Comparison of ENCODE assay signal across 1 cellular context in the genomic region with DNA sequence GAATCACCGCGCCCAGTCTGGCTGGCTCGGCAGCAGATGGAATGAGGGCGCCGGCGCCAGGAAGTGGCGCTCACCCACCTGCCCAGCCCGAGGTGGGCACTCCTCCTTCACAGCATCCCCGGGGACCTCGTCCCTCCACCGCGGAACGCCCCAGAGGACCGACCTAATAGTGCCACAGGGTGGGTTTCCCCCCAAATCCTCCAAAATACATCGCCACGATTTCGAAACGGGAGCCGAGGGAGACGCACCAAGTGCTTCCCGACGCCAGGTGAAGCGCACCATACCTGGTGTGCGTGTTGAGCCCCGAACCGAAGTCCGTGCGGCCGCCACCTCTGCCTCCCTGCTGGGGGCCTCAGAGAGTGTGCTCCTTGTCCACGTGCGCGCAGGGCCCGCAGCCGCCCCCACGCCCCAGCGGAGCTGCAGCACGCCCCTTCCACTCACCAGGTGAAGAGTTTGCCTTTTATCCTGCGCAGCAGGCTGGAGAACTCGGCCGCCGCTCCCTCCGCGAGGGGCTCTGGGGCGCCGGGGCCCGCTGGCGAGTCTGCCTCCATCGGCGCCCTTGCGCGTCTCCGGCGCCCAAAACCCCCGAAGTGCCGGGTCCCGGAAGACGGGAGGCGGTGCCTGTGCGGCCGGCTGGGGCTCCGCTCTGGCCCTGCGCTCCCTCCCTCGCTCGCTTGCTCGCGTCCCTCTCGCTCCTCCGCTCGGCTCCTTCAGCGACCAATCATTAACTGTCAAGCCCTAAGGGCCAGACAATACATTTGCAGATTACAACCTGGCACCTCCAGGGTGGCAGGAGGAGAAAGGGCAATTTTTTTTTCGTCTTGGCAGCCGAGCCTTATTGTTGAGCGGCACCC.
TF ChIP-seq lines count a peak whose summit lies in the region.

A gene with protein sequence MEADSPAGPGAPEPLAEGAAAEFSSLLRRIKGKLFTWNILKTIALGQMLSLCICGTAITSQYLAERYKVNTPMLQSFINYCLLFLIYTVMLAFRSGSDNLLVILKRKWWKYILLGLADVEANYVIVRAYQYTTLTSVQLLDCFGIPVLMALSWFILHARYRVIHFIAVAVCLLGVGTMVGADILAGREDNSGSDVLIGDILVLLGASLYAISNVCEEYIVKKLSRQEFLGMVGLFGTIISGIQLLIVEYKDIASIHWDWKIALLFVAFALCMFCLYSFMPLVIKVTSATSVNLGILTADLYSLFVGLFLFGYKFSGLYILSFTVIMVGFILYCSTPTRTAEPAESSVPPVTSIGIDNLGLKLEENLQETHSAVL (minus strand): TSS at position 571 of the 854 bp plus-strand sequence. CDS start 20 bp downstream, at position 551.

TF ChIP-seq in HepG2, 621 proteins besides CTCF, POLR2A, EP300 and RAD21 (continued from another document and continues in another):
- TF ChIP-seq, protein P1, sequence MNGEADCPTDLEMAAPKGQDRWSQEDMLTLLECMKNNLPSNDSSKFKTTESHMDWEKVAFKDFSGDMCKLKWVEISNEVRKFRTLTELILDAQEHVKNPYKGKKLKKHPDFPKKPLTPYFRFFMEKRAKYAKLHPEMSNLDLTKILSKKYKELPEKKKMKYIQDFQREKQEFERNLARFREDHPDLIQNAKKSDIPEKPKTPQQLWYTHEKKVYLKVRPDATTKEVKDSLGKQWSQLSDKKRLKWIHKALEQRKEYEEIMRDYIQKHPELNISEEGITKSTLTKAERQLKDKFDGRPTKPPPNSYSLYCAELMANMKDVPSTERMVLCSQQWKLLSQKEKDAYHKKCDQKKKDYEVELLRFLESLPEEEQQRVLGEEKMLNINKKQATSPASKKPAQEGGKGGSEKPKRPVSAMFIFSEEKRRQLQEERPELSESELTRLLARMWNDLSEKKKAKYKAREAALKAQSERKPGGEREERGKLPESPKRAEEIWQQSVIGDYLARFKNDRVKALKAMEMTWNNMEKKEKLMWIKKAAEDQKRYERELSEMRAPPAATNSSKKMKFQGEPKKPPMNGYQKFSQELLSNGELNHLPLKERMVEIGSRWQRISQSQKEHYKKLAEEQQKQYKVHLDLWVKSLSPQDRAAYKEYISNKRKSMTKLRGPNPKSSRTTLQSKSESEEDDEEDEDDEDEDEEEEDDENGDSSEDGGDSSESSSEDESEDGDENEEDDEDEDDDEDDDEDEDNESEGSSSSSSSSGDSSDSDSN (CRISPR knock-in tag; IDR thresholded peaks at IDR 0.05) = peak; percentile 95
- peak; percentile 66; the same call in 1 of the 2 replicates for TF ChIP-seq TOPORS (CRISPR knock-in tag; IDR thresholded peaks at IDR 0.05)
- TF ChIP-seq, protein P2, sequence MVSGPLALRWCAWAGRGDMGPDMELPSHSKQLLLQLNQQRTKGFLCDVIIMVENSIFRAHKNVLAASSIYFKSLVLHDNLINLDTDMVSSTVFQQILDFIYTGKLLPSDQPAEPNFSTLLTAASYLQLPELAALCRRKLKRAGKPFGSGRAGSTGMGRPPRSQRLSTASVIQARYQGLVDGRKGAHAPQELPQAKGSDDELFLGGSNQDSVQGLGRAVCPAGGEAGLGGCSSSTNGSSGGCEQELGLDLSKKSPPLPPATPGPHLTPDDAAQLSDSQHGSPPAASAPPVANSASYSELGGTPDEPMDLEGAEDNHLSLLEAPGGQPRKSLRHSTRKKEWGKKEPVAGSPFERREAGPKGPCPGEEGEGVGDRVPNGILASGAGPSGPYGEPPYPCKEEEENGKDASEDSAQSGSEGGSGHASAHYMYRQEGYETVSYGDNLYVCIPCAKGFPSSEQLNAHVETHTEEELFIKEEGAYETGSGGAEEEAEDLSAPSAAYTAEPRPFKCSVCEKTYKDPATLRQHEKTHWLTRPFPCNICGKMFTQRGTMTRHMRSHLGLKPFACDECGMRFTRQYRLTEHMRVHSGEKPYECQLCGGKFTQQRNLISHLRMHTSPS (CRISPR knock-in tag; IDR thresholded peaks at IDR 0.05; ENCODE audit: low read depth) = peak; percentile 58; the same call in 1 of the 2 replicates
- TF ChIP-seq, protein P3, sequence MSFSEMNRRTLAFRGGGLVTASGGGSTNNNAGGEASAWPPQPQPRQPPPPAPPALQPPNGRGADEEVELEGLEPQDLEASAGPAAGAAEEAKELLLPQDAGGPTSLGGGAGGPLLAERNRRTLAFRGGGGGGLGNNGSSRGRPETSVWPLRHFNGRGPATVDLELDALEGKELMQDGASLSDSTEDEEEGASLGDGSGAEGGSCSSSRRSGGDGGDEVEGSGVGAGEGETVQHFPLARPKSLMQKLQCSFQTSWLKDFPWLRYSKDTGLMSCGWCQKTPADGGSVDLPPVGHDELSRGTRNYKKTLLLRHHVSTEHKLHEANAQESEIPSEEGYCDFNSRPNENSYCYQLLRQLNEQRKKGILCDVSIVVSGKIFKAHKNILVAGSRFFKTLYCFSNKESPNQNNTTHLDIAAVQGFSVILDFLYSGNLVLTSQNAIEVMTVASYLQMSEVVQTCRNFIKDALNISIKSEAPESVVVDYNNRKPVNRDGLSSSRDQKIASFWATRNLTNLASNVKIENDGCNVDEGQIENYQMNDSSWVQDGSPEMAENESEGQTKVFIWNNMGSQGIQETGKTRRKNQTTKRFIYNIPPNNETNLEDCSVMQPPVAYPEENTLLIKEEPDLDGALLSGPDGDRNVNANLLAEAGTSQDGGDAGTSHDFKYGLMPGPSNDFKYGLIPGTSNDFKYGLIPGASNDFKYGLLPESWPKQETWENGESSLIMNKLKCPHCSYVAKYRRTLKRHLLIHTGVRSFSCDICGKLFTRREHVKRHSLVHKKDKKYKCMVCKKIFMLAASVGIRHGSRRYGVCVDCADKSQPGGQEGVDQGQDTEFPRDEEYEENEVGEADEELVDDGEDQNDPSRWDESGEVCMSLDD (CRISPR knock-in tag; IDR thresholded peaks at IDR 0.05; ENCODE audit: borderline replicate concordance) = no peak
- peak; percentile 49; the same call in 1 of the 2 replicates for TF ChIP-seq PITX1 (CRISPR knock-in tag; IDR thresholded peaks at IDR 0.05)
- TF ChIP-seq, protein P4, sequence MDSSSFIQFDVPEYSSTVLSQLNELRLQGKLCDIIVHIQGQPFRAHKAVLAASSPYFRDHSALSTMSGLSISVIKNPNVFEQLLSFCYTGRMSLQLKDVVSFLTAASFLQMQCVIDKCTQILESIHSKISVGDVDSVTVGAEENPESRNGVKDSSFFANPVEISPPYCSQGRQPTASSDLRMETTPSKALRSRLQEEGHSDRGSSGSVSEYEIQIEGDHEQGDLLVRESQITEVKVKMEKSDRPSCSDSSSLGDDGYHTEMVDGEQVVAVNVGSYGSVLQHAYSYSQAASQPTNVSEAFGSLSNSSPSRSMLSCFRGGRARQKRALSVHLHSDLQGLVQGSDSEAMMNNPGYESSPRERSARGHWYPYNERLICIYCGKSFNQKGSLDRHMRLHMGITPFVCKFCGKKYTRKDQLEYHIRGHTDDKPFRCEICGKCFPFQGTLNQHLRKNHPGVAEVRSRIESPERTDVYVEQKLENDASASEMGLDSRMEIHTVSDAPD (CRISPR knock-in tag; IDR thresholded peaks at IDR 0.05) = 0 out of 2 replicates have a peak, but pooled peaks have one; percentile 46
- TF ChIP-seq ARNT2 (CRISPR knock-in tag; IDR thresholded peaks at IDR 0.05; ENCODE audit: low read depth) = 0 out of 2 replicates have a peak, but pooled peaks have one; percentile 62
- 0 out of 2 replicates have a peak, but pooled peaks have one; percentile 31 for TF ChIP-seq SALL2 (CRISPR knock-in tag; IDR thresholded peaks at IDR 0.05)
- TF ChIP-seq HDAC6 (IDR thresholded peaks at IDR 0.05; ENCODE audit: low read depth, low read length) = no peak
- TF ChIP-seq RBFOX2 (IDR thresholded peaks at IDR 0.05; ENCODE audit: low read depth, low read length) = peak; percentile 80
- TF ChIP-seq REL (CRISPR knock-in tag; conservative IDR thresholded peaks at IDR 0.05) = 0 out of 2 replicates have a peak, but pooled peaks have one; percentile 45
- TF ChIP-seq ZNF678 (CRISPR knock-in tag; IDR thresholded peaks at IDR 0.05) = no peak
- TF ChIP-seq NR2F2 (IDR thresholded peaks at IDR 0.05; ENCODE audit: borderline replicate concordance, low read depth) = no peak
- TF ChIP-seq RELA (CRISPR knock-in tag; IDR thresholded peaks at IDR 0.05) = no peak
- no peak for TF ChIP-seq SOX5 (CRISPR knock-in tag; IDR thresholded peaks at IDR 0.05; ENCODE audit: borderline replicate concordance)
- TF ChIP-seq, protein P5, sequence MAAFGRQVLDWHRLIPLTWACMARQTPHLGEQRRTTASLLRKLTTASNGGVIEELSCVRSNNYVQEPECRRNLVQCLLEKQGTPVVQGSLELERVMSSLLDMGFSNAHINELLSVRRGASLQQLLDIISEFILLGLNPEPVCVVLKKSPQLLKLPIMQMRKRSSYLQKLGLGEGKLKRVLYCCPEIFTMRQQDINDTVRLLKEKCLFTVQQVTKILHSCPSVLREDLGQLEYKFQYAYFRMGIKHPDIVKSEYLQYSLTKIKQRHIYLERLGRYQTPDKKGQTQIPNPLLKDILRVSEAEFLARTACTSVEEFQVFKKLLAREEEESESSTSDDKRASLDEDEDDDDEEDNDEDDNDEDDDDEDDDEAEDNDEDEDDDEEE (CRISPR knock-in tag; IDR thresholded peaks at IDR 0.05) = peak; percentile 88; the same call in 1 of the 2 replicates
- peak; percentile 39; the same call in 1 of the 2 replicates for TF ChIP-seq MAZ (IDR thresholded peaks at IDR 0.05; ENCODE audit: borderline replicate concordance, low read depth, low read length)
- peak; percentile 60 for TF ChIP-seq MAZ (CRISPR knock-in tag; IDR thresholded peaks at IDR 0.05; ENCODE audit: low read depth)
- peak; percentile 81 for TF ChIP-seq HNRNPL (IDR thresholded peaks at IDR 0.05; ENCODE audit: low read depth, low read length)
- TF ChIP-seq, protein P6, sequence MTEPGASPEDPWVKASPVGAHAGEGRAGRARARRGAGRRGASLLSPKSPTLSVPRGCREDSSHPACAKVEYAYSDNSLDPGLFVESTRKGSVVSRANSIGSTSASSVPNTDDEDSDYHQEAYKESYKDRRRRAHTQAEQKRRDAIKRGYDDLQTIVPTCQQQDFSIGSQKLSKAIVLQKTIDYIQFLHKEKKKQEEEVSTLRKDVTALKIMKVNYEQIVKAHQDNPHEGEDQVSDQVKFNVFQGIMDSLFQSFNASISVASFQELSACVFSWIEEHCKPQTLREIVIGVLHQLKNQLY (CRISPR knock-in tag; IDR thresholded peaks at IDR 0.05) = peak; percentile 64; the same call in 1 of the 2 replicates
- TF ChIP-seq, protein P7, sequence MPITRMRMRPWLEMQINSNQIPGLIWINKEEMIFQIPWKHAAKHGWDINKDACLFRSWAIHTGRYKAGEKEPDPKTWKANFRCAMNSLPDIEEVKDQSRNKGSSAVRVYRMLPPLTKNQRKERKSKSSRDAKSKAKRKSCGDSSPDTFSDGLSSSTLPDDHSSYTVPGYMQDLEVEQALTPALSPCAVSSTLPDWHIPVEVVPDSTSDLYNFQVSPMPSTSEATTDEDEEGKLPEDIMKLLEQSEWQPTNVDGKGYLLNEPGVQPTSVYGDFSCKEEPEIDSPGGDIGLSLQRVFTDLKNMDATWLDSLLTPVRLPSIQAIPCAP (CRISPR knock-in tag; IDR thresholded peaks at IDR 0.05; ENCODE audit: low read depth) = no peak
- TF ChIP-seq CCDC6 (CRISPR knock-in tag; IDR thresholded peaks at IDR 0.05) = peak; percentile 77; the same call in 1 of the 2 replicates
- TF ChIP-seq ZNF780A (CRISPR knock-in tag; IDR thresholded peaks at IDR 0.05) = peak; percentile 68; the same call in 1 of the 2 replicates
- no peak for TF ChIP-seq RCOR2 (CRISPR knock-in tag; IDR thresholded peaks at IDR 0.05)
- TF ChIP-seq ZNF337 (CRISPR knock-in tag; IDR thresholded peaks at IDR 0.05; ENCODE audit: borderline replicate concordance, low read depth) = no peak
- TF ChIP-seq, protein P8, sequence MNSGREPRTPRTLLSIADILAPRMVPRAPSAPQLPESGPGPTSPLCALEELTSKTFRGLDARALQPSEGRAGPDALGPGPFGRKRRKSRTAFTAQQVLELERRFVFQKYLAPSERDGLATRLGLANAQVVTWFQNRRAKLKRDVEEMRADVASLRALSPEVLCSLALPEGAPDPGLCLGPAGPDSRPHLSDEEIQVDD (CRISPR knock-in tag; IDR thresholded peaks at IDR 0.05; ENCODE audit: borderline replicate concordance) = 0 out of 2 replicates have a peak, but pooled peaks have one; percentile 53
- peak; percentile 46 for TF ChIP-seq ELF1 (CRISPR knock-in tag; IDR thresholded peaks at IDR 0.05)
- TF ChIP-seq, protein P9, sequence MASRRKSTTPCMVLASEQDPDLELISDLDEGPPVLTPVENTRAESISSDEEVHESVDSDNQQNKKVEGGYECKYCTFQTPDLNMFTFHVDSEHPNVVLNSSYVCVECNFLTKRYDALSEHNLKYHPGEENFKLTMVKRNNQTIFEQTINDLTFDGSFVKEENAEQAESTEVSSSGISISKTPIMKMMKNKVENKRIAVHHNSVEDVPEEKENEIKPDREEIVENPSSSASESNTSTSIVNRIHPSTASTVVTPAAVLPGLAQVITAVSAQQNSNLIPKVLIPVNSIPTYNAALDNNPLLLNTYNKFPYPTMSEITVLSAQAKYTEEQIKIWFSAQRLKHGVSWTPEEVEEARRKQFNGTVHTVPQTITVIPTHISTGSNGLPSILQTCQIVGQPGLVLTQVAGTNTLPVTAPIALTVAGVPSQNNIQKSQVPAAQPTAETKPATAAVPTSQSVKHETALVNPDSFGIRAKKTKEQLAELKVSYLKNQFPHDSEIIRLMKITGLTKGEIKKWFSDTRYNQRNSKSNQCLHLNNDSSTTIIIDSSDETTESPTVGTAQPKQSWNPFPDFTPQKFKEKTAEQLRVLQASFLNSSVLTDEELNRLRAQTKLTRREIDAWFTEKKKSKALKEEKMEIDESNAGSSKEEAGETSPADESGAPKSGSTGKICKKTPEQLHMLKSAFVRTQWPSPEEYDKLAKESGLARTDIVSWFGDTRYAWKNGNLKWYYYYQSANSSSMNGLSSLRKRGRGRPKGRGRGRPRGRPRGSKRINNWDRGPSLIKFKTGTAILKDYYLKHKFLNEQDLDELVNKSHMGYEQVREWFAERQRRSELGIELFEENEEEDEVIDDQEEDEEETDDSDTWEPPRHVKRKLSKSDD (CRISPR knock-in tag; IDR thresholded peaks at IDR 0.05; ENCODE audit: low read depth) = no peak
- TF ChIP-seq, protein P10, sequence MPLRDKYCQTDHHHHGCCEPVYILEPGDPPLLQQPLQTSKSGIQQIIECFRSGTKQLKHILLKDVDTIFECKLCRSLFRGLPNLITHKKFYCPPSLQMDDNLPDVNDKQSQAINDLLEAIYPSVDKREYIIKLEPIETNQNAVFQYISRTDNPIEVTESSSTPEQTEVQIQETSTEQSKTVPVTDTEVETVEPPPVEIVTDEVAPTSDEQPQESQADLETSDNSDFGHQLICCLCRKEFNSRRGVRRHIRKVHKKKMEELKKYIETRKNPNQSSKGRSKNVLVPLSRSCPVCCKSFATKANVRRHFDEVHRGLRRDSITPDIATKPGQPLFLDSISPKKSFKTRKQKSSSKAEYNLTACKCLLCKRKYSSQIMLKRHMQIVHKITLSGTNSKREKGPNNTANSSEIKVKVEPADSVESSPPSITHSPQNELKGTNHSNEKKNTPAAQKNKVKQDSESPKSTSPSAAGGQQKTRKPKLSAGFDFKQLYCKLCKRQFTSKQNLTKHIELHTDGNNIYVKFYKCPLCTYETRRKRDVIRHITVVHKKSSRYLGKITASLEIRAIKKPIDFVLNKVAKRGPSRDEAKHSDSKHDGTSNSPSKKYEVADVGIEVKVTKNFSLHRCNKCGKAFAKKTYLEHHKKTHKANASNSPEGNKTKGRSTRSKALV (CRISPR knock-in tag; IDR thresholded peaks at IDR 0.05) = peak; percentile 96
- TF ChIP-seq ZNF224 (CRISPR knock-in tag; IDR thresholded peaks at IDR 0.05) = peak; percentile 85; the same call in 1 of the 2 replicates
- TF ChIP-seq MYC (CRISPR knock-in tag; IDR thresholded peaks at IDR 0.05; ENCODE audit: borderline replicate concordance) = peak; percentile 98
- TF ChIP-seq, protein P11, sequence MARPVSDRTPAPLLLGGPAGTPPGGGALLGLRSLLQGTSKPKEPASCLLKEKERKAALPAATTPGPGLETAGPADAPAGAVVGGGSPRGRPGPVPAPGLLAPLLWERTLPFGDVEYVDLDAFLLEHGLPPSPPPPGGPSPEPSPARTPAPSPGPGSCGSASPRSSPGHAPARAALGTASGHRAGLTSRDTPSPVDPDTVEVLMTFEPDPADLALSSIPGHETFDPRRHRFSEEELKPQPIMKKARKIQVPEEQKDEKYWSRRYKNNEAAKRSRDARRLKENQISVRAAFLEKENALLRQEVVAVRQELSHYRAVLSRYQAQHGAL (CRISPR knock-in tag; IDR thresholded peaks at IDR 0.05; ENCODE audit: not compliant biosample characterization) = no peak
- TF ChIP-seq ZNF841 (CRISPR knock-in tag; IDR thresholded peaks at IDR 0.05; ENCODE audit: borderline replicate concordance) = peak; percentile 63; the same call in 1 of the 2 replicates
